In the genomic region with DNA sequence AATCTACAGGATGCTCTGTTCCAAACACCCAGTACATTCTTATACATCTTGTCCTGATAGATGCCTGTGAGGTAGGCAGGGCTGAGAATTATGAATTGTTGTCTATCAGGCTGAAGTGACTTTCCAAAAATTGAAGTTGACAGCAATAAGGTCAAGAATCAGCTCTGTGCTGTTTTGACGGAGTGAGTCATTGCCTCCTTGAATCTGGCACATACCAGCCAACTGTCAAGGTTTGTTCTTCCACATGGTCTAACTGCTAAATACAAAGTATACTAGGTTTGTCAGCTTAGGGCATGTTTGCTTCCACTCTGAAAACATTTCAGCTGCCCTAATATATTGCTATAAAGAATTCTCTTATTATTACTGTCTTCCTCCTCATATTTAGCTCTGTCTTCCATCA, we compare ENCODE assay signal across 13 cellular contexts. TPM values are rescaled to one million over a fixed set of nuclear protein-coding genes. Genes with fewer than 3 reads are reported as not detected.
DNase-seq lines count a peak whose midpoint lies in the region; ATAC-seq and TF ChIP-seq lines count a peak whose summit lies in the region.
"Had no signal": no experiment of that assay in that cellular context is flagged by ENCODE, and none has a peak within 500 bp of the region (broad histone marks: within the 10 kb centered on the region; RNA-seq: fewer than 3 reads in every experiment).

No MANE protein-coding gene starts in this region.

- no peak for ATAC-seq in GM21423 (IDR thresholded peaks at IDR 0.05; ENCODE audit: unreplicated experiment)

- no peaks in the 10 kb centered on the region for H3K36me3 ChIP-seq in stomach smooth muscle (ENCODE audit: control insufficient read depth in 2 of 2, insufficient read depth in 2 of 2, low read length in 2 of 2)
- no peaks in the 10 kb centered on the region for H3K36me3 ChIP-seq in uterus
- H3K36me3 ChIP-seq: adrenal gland had no signal

- no peak for TF ChIP-seq POLR2A in uterus (IDR thresholded peaks at IDR 0.05)

- peak overlapping the region; percentile 37 for H3K27ac ChIP-seq in stomach smooth muscle (ENCODE audit: low read length)
- H3K27ac ChIP-seq in uterus, result no peak overlapping the region
- H3K27ac ChIP-seq: adrenal gland had no signal

- intact Hi-C loops in uterus (cut with DNase I; ENCODE audit: low total_unique reads), result no loop called here

- TF ChIP-seq CTCF in uterus (IDR thresholded peaks at IDR 0.05), result no peak

- H3K9me3 ChIP-seq in stomach smooth muscle (ENCODE audit: control insufficient read depth in 2 of 2, low read length in 2 of 2), result no peaks in the 10 kb centered on the region
- H3K9me3 ChIP-seq in uterus, result no peaks in the 10 kb centered on the region
- H3K9me3 ChIP-seq: adrenal gland had no signal

- DNase-seq in LHCN-M2 (ENCODE audit: low read depth) (peak; percentile 62), amniotic stem cell (lab: John Stamatoyannopoulos, UW) (peak; percentile 12), hepatic stellate cell (ENCODE audit: low spot score) (peak; percentile 32), uterus (no peak)
- DNase-seq in activated CD4-positive, alpha-beta T cell treated with anti-CD3 and anti-CD28 coated beads, Interleukin-2, amount 50 U/mL, for 4 hours, result no peak
- DNase-seq: H7, naive B cell, NCI-H1436, NCI-H774 had no signal

- no peak overlapping the region for H3K9ac ChIP-seq in stomach smooth muscle (ENCODE audit: low read length in 2 of 2)

- H3K27me3 ChIP-seq in stomach smooth muscle (ENCODE audit: control insufficient read depth in 1 of 2, insufficient read depth in 2 of 2, low read length in 2 of 2) (no peaks in the 10 kb centered on the region), uterus (no peaks in the 10 kb centered on the region)
- H3K27me3 ChIP-seq: adrenal gland had no signal

- H3K4me3 ChIP-seq in stomach smooth muscle (ENCODE audit: low read length in 2 of 2) (no peak overlapping the region), uterus (no peak overlapping the region)
- H3K4me3 ChIP-seq: adrenal gland, skin epidermis had no signal

- H3K4me1 ChIP-seq in stomach smooth muscle (ENCODE audit: control insufficient read depth, insufficient read depth, low read length), result peaks cover 31% of the 10 kb centered on the region
- H3K4me1 ChIP-seq in uterus, result no peaks in the 10 kb centered on the region

RNA-seq across cellular contexts. Expression of a gene that starts 32.3 kb away (rescaled TPM):
- 9.2 and 10.5 TPM in 2 replicates for total RNA-seq in LHCN-M2 (2014; rRNA removed)
- polyA plus RNA-seq in LHCN-M2 (2012), result 12.1 TPM
- total RNA-seq in uterus, result 10 to 100 TPM in 3 of 4 donors, 1 to 10 TPM in 1; 5.9 to 41.2 (median 15.0) TPM

Comparison
In these comparisons a context has a peak if more than half of its experiments do, and no peak if none do; other contexts are left out.
1. DNase-seq: peak in LHCN-M2 (single experiment), amniotic stem cell (single experiment) and hepatic stellate cell (single experiment); none in activated CD4-positive, alpha-beta T cell treated with anti-CD3 and anti-CD28 coated beads, Interleukin-2, amount 50 U/mL, for 4 hours (0 of 2) and uterus (0 of 2).